ENCODE assay signal across 8 cellular contexts in the genomic region with DNA sequence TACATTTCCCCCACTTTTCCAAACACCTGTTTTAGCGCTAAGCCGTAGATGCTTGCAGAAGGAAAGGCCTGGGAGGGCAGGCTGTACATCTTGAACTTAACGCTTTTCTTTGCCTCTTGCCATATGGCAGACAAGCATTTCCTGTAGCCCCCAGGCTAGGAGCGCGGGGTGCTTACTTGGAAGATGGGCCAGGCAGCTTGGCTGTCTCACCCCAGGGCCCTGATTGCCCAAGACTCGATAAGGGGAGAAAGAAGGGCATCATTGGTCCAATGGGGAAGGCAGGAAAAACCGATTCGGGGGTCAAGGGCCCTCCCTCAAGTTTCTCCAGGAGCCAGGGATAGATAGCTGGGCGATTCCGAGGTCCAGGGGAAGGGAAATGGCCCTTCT. TPM values are rescaled to one million over a fixed set of nuclear protein-coding genes. Genes with fewer than 3 reads are reported as not detected.
DNase-seq lines count a peak whose midpoint lies in the region; ATAC-seq, FAIRE-seq and TF ChIP-seq lines count a peak whose summit lies in the region.

No MANE protein-coding gene starts in this region.

- no peak overlapping the region for H3K27ac ChIP-seq in effector memory CD4-positive, alpha-beta T cell (ENCODE audit: insufficient read depth, low read length, poor library complexity, severe bottlenecking)
- H3K27ac ChIP-seq in sigmoid colon: peak overlapping the region in 3 of 4 donors; percentile 97 to 98 (median 98)

- no peak for TF ChIP-seq EP300 in sigmoid colon (IDR thresholded peaks at IDR 0.05)

- FAIRE-seq in GM19239 (lab: Jason Lieb, UNC): no peak

- no peaks in the 10 kb centered on the region for H3K36me3 ChIP-seq in effector memory CD4-positive, alpha-beta T cell (ENCODE audit: control insufficient read depth, insufficient read depth, low read length)
- no peaks in the 10 kb centered on the region for H3K36me3 ChIP-seq in sigmoid colon

- TF ChIP-seq POLR2A in sigmoid colon (IDR thresholded peaks at IDR 0.05): no peak

- H3K4me1 ChIP-seq in effector memory CD4-positive, alpha-beta T cell (ENCODE audit: control insufficient read depth, insufficient read depth, low read length, poor library complexity, severe bottlenecking): peaks cover 37% of the 10 kb centered on the region
- H3K4me1 ChIP-seq in sigmoid colon: peaks cover 0 to 34% (median 26%) of the 10 kb centered on the region in 4 donors

- H3K4me3 ChIP-seq in effector memory CD4-positive, alpha-beta T cell (ENCODE audit: insufficient read depth, low read depth, low read length, poor library complexity, severe bottlenecking): peak overlapping the region; percentile 40
- peak overlapping the region; percentile 47 to 85 (median 82) for H3K4me3 ChIP-seq in sigmoid colon

- TF ChIP-seq CTCF in sigmoid colon (IDR thresholded peaks at IDR 0.05): no peak

- DNase-seq in NCI-H146 (lab: John Stamatoyannopoulos, UW) (peak; percentile 40), NCI-H146 treated with DMSO at 0.1 percent for 48 hours (lab: John Stamatoyannopoulos, UW; ENCODE audit: unreplicated experiment) (no peak), M059J (ENCODE audit: low read depth) (peak; percentile 72), sigmoid colon (peak; percentile 75), GM19239 (ENCODE audit: insufficient read length, low spot score) (no peak)
- no peak for DNase-seq in effector memory CD4-positive, alpha-beta T cell

- intact Hi-C loops in sigmoid colon (cut with DNase I): no loop called here

- H3K27me3 ChIP-seq in effector memory CD4-positive, alpha-beta T cell (replicated peaks; ENCODE audit: control insufficient read depth, insufficient read depth, low read length, poor library complexity, severe bottlenecking): peaks cover 89% of the 10 kb centered on the region
- H3K27me3 ChIP-seq in sigmoid colon: no peaks in the 10 kb centered on the region

- 2 to 7% methylated on average over 10 of the region's 10 CpGs for WGBS in sigmoid colon, 2 donors

- no peak for ATAC-seq in GM21390 (IDR thresholded peaks at IDR 0.05; ENCODE audit: unreplicated experiment)
- ATAC-seq in HG03159 (IDR thresholded peaks at IDR 0.05; ENCODE audit: unreplicated experiment): no peak

- no peaks in the 10 kb centered on the region for H3K9me3 ChIP-seq in effector memory CD4-positive, alpha-beta T cell (ENCODE audit: control insufficient read depth, low read length)
- no peaks in the 10 kb centered on the region for H3K9me3 ChIP-seq in sigmoid colon

RNA-seq across cellular contexts. Expression of a gene that starts 1.7 kb away (rescaled TPM):
- 15.4 and 16.7 TPM in 2 replicates for total RNA-seq in M059J (2014; rRNA removed; shearing (Covaris generic))
- total RNA-seq in sigmoid colon: 10 to 100 TPM; 55.1 to 64.0 (median 59.5) TPM
- 10 to 100 TPM; 22.2 to 25.0 (median 22.8) TPM for polyA plus RNA-seq in sigmoid colon

RNA-seq across cellular contexts. Expression of a gene that starts 7.0 kb away (rescaled TPM):
- total RNA-seq in M059J (2014; rRNA removed; shearing (Covaris generic)): 66.1 and 66.8 TPM in 2 replicates
- total RNA-seq in sigmoid colon: 10 to 100 TPM; 13.0 to 35.7 (median 18.2) TPM
- 10 to 100 TPM; 21.4 to 22.4 (median 21.6) TPM for polyA plus RNA-seq in sigmoid colon

RNA-seq across cellular contexts. Expression of a gene that starts 12.7 kb away (rescaled TPM):
- 0.79 and 1.1 TPM in 2 replicates for total RNA-seq in M059J (2014; rRNA removed; shearing (Covaris generic))
- total RNA-seq in sigmoid colon: 10 to 100 TPM; 18.7 to 25.0 (median 22.1) TPM
- polyA plus RNA-seq in sigmoid colon: 1 to 10 TPM; 3.0 to 6.0 (median 4.8) TPM

RNA-seq across cellular contexts. Expression of a gene that starts 15.9 kb away (rescaled TPM):
- total RNA-seq in M059J (2014; rRNA removed; shearing (Covaris generic)): 3.7 and 4.6 TPM in 2 replicates
- 1 to 10 TPM; 4.7 to 9.1 (median 7.3) TPM for total RNA-seq in sigmoid colon
- 10 to 100 TPM; 18.0 to 23.9 (median 18.0) TPM for polyA plus RNA-seq in sigmoid colon

RNA-seq across cellular contexts. Expression of a gene that starts 20.0 kb away (rescaled TPM):
- total RNA-seq in M059J (2014; rRNA removed; shearing (Covaris generic)): 0.86 and 8.6 TPM in 2 replicates
- total RNA-seq in sigmoid colon: 10 to 100 TPM in 2 of 4 donors, 1 to 10 TPM in 2; 4.9 to 20.8 (median 12.0) TPM
- polyA plus RNA-seq in sigmoid colon: 10 to 100 TPM in 2 of 3 donors, 1 to 10 TPM in 1; 3.9 to 15.6 (median 10.3) TPM

Comparison
In these comparisons a context has a peak if more than half of its experiments do, and no peak if none do; other contexts are left out.
1. DNase-seq: peak in NCI-H146 (single experiment), M059J (single experiment) and sigmoid colon (single experiment); none in NCI-H146 treated with DMSO at 0.1 percent for 48 hours (single experiment), effector memory CD4-positive, alpha-beta T cell (0 of 3) and GM19239 (single experiment).